ENCODE assay signal across 24 cellular contexts in genomic region chr2:25335204-25335603, GRCh38. TPM values are rescaled to one million over a fixed set of nuclear protein-coding genes. Genes with fewer than 3 reads are reported as not detected.
DNase-seq lines count a peak whose midpoint lies in the region; ATAC-seq and TF ChIP-seq lines count a peak whose summit lies in the region.
"Had no signal": no experiment of that assay in that cellular context is flagged by ENCODE, and none has a peak within 500 bp of the region (broad histone marks: within the 10 kb centered on the region; RNA-seq: fewer than 3 reads in every experiment).

No MANE protein-coding gene starts in this region.

- no peaks in the 10 kb centered on the region for H3K9me3 Mint-ChIP-seq in natural killer cell
- H3K9me3 Mint-ChIP-seq in natural killer cell treated with Interleukin-12 subunit alpha and Interleukin-12 subunit beta and Interleukin-15 and Interleukin-18, amount 100 ng/mL, for 72 hours, result no peaks in the 10 kb centered on the region
- H3K9me3 Mint-ChIP-seq in effector memory CD8-positive, alpha-beta T cell, result no peaks in the 10 kb centered on the region
- H3K9me3 Mint-ChIP-seq in type B pancreatic cell, result no peaks in the 10 kb centered on the region
- no peaks in the 10 kb centered on the region for H3K9me3 Mint-ChIP-seq in stimulated activated naive B cell treated with anti-CD40 and anti-IgM and Interleukin-4, amounts not matched to agents 10 μg/mL and 1 μg/mL and 100 μg/mL, for 72 hours
- H3K9me3 Mint-ChIP-seq: activated CD4-positive, alpha-beta memory T cell treated with anti-CD3 and anti-CD28 coated beads for 36 hours; activated naive CD4-positive, alpha-beta T cell treated with anti-CD3 and anti-CD28 coated beads for 36 hours had no signal

- H3K36me3 Mint-ChIP-seq in natural killer cell (no peaks in the 10 kb centered on the region), T-helper 17 cell (ENCODE audit: low read depth) (peaks cover 3% of the 10 kb centered on the region), type B pancreatic cell (peaks cover 5% of the 10 kb centered on the region)
- H3K36me3 Mint-ChIP-seq in natural killer cell treated with Interleukin-12 subunit alpha and Interleukin-12 subunit beta and Interleukin-15 and Interleukin-18, amount 100 ng/mL, for 72 hours, result no peaks in the 10 kb centered on the region
- peaks cover 4% of the 10 kb centered on the region for H3K36me3 Mint-ChIP-seq in effector memory CD8-positive, alpha-beta T cell (ENCODE audit: insufficient read depth)
- peaks cover 11 to 29% of the 10 kb centered on the region in 2 donors for H3K36me3 Mint-ChIP-seq in stimulated activated naive B cell treated with anti-CD40 and anti-IgM and Interleukin-4, amounts not matched to agents 10 μg/mL and 1 μg/mL and 100 μg/mL, for 72 hours
- H3K36me3 Mint-ChIP-seq: activated CD4-positive, alpha-beta memory T cell treated with anti-CD3 and anti-CD28 coated beads for 36 hours had no signal

- peaks cover 2 to 7% of the 10 kb centered on the region in 2 donors for H3K4me1 ChIP-seq in breast epithelium
- peaks cover 0 to 100% (median 49%) of the 10 kb centered on the region in 3 donors for H3K4me1 ChIP-seq in gastroesophageal sphincter

- H3K4me3 Mint-ChIP-seq in natural killer cell, result no peak overlapping the region
- no peak overlapping the region for H3K4me3 Mint-ChIP-seq in natural killer cell treated with Interleukin-12 subunit alpha and Interleukin-12 subunit beta and Interleukin-15 and Interleukin-18, amount 100 ng/mL, for 72 hours
- H3K4me3 Mint-ChIP-seq in T-helper 17 cell, result peak overlapping the region; percentile 75
- H3K4me3 Mint-ChIP-seq in effector memory CD8-positive, alpha-beta T cell, result no peak overlapping the region
- H3K4me3 Mint-ChIP-seq in type B pancreatic cell, result no peak overlapping the region
- no peak overlapping the region for H3K4me3 Mint-ChIP-seq in stimulated activated naive B cell treated with anti-CD40 and anti-IgM and Interleukin-4, amounts not matched to agents 10 μg/mL and 1 μg/mL and 100 μg/mL, for 72 hours
- H3K4me3 Mint-ChIP-seq: activated CD4-positive, alpha-beta memory T cell treated with anti-CD3 and anti-CD28 coated beads for 36 hours; activated naive CD4-positive, alpha-beta T cell treated with anti-CD3 and anti-CD28 coated beads for 36 hours had no signal

- WGBS in gastroesophageal sphincter (ENCODE audit: low coverage in 1 of 2), 2 donors, result 56 to 57% methylated on average over 2 to 3 of the region's 8 CpGs

- ATAC-seq in natural killer cell (no peak), T-helper 17 cell (no peak), gastroesophageal sphincter (no peak)
- no peak for ATAC-seq in natural killer cell treated with Interleukin-12 subunit alpha and Interleukin-12 subunit beta and Interleukin-15 and Interleukin-18, amount 100 ng/mL, for 72 hours
- no peak for ATAC-seq in effector memory CD8-positive, alpha-beta T cell (replicated peaks)
- no peak for ATAC-seq in stimulated activated naive B cell treated with anti-CD40 and anti-IgM and Interleukin-4, amounts not matched to agents 10 μg/mL and 1 μg/mL and 100 μg/mL, for 72 hours (replicated peaks)
- ATAC-seq: sciatic nerve had no signal

- DNase-seq in natural killer cell (no peak), T-helper 17 cell (no peak), type B pancreatic cell (ENCODE audit: extremely low spot score, unreplicated experiment) (no peak), breast epithelium (ENCODE audit: low spot score in 2 of 2) (no peak)
- DNase-seq in natural killer cell treated with Interleukin-12 subunit alpha and Interleukin-12 subunit beta and Interleukin-15 and Interleukin-18, amount 100 ng/mL, for 72 hours (ENCODE audit: low spot score), result no peak
- no peak for DNase-seq in effector memory CD8-positive, alpha-beta T cell
- no peak for DNase-seq in stimulated activated naive B cell treated with anti-CD40 and anti-IgM and Interleukin-4, amounts not matched to agents 10 μg/mL and 1 μg/mL and 100 μg/mL, for 72 hours
- DNase-seq: activated CD4-positive, alpha-beta memory T cell treated with anti-CD3 and anti-CD28 coated beads for 36 hours; activated naive CD4-positive, alpha-beta T cell treated with anti-CD3 and anti-CD28 coated beads for 36 hours; DMS53; GDM1; glutamatergic neuron; IMR-90; mesenchymal stem cell; NCI-H1105; NCI-H2081 treated with DMSO at 0.1 percent for 48 hours; NCI-H446 treated with DMSO at 0.1 percent for 48 hours; NK-92 treated with Interleukin-12 subunit alpha and Interleukin-12 subunit beta, amount 100 ng/mL, for 24 hours; Peyer's patch; SJCRH30; stimulated activated CD8-positive, alpha-beta memory T cell treated with anti-CD3 and anti-CD28 coated beads, Interleukin-4, amount 100 ng/mL, for 48 hours had no signal

- H3K36me3 ChIP-seq in breast epithelium, result no peaks in the 10 kb centered on the region
- H3K36me3 ChIP-seq in gastroesophageal sphincter, result no peaks in the 10 kb centered on the region
- H3K36me3 ChIP-seq: Peyer's patch, thoracic aorta had no signal

- H3K4me3 ChIP-seq in breast epithelium (no peak overlapping the region), gastroesophageal sphincter (no peak overlapping the region)
- H3K4me3 ChIP-seq: Peyer's patch, SJCRH30, thoracic aorta had no signal

- peaks cover 42 to 72% of the 10 kb centered on the region in 2 donors for H3K4me1 Mint-ChIP-seq in natural killer cell
- H3K4me1 Mint-ChIP-seq in natural killer cell treated with Interleukin-12 subunit alpha and Interleukin-12 subunit beta and Interleukin-15 and Interleukin-18, amount 100 ng/mL, for 72 hours (ENCODE audit: low read depth in 2 of 2), result peaks cover 39 to 48% of the 10 kb centered on the region in 2 donors
- peaks cover 62% of the 10 kb centered on the region for H3K4me1 Mint-ChIP-seq in T-helper 17 cell
- H3K4me1 Mint-ChIP-seq in effector memory CD8-positive, alpha-beta T cell (ENCODE audit: low read depth in 2 of 2), result peaks cover 60 to 73% of the 10 kb centered on the region in 2 donors
- peaks cover 45% of the 10 kb centered on the region for H3K4me1 Mint-ChIP-seq in type B pancreatic cell (ENCODE audit: unreplicated experiment)
- peaks cover 54 to 75% of the 10 kb centered on the region in 2 donors for H3K4me1 Mint-ChIP-seq in stimulated activated naive B cell treated with anti-CD40 and anti-IgM and Interleukin-4, amounts not matched to agents 10 μg/mL and 1 μg/mL and 100 μg/mL, for 72 hours

- TF ChIP-seq EP300 in gastroesophageal sphincter (IDR thresholded peaks at IDR 0.05), result no peak

- H3K27me3 Mint-ChIP-seq in natural killer cell (ENCODE audit: low read depth in 2 of 2) (no peaks in the 10 kb centered on the region), T-helper 17 cell (no peaks in the 10 kb centered on the region), type B pancreatic cell (no peaks in the 10 kb centered on the region)
- H3K27me3 Mint-ChIP-seq in natural killer cell treated with Interleukin-12 subunit alpha and Interleukin-12 subunit beta and Interleukin-15 and Interleukin-18, amount 100 ng/mL, for 72 hours, result no peaks in the 10 kb centered on the region
- H3K27me3 Mint-ChIP-seq in effector memory CD8-positive, alpha-beta T cell, result no peaks in the 10 kb centered on the region
- no peaks in the 10 kb centered on the region for H3K27me3 Mint-ChIP-seq in stimulated activated naive B cell treated with anti-CD40 and anti-IgM and Interleukin-4, amounts not matched to agents 10 μg/mL and 1 μg/mL and 100 μg/mL, for 72 hours
- H3K27me3 Mint-ChIP-seq: activated CD4-positive, alpha-beta memory T cell treated with anti-CD3 and anti-CD28 coated beads for 36 hours had no signal

- intact Hi-C loops in natural killer cell (cut with micrococcal nuclease), result no loop called here
- intact Hi-C loops in breast epithelium (cut with DNase I; ENCODE audit: low total_unique reads), result no loop called here

- H3K9me3 ChIP-seq in T-helper 17 cell (ENCODE audit: control insufficient read depth, low read length, poor library complexity, severe bottlenecking) (no peaks in the 10 kb centered on the region), breast epithelium (no peaks in the 10 kb centered on the region), gastroesophageal sphincter (no peaks in the 10 kb centered on the region)
- H3K9me3 ChIP-seq: Peyer's patch, SJCRH30, thoracic aorta had no signal

- TF ChIP-seq POLR2A in breast epithelium (IDR thresholded peaks at IDR 0.05) (no peak), gastroesophageal sphincter (IDR thresholded peaks at IDR 0.05) (no peak)

- peak overlapping the region; percentile 64 to 74 for H3K27ac Mint-ChIP-seq in natural killer cell
- no peak overlapping the region for H3K27ac Mint-ChIP-seq in natural killer cell treated with Interleukin-12 subunit alpha and Interleukin-12 subunit beta and Interleukin-15 and Interleukin-18, amount 100 ng/mL, for 72 hours
- peak overlapping the region; percentile 85 for H3K27ac Mint-ChIP-seq in T-helper 17 cell
- H3K27ac Mint-ChIP-seq in effector memory CD8-positive, alpha-beta T cell, result peak overlapping the region; percentile 71 to 73
- H3K27ac Mint-ChIP-seq in type B pancreatic cell, result peak overlapping the region; percentile 8
- no peak overlapping the region for H3K27ac Mint-ChIP-seq in stimulated activated naive B cell treated with anti-CD40 and anti-IgM and Interleukin-4, amounts not matched to agents 10 μg/mL and 1 μg/mL and 100 μg/mL, for 72 hours

- H3K27ac ChIP-seq in breast epithelium, result no peak overlapping the region
- peak overlapping the region in 1 of 4 donors; percentile 88 for H3K27ac ChIP-seq in gastroesophageal sphincter
- H3K27ac ChIP-seq: SJCRH30, thoracic aorta had no signal

- no peaks in the 10 kb centered on the region for H3K27me3 ChIP-seq in breast epithelium
- no peaks in the 10 kb centered on the region for H3K27me3 ChIP-seq in gastroesophageal sphincter
- H3K27me3 ChIP-seq: Peyer's patch, SJCRH30 had no signal

- TF ChIP-seq CTCF in natural killer cell (IDR thresholded peaks at IDR 0.05) (no peak), type B pancreatic cell (conservative IDR thresholded peaks at IDR 0.05) (no peak), breast epithelium (IDR thresholded peaks at IDR 0.05) (no peak), gastroesophageal sphincter (IDR thresholded peaks at IDR 0.05) (no peak)

RNA-seq across cellular contexts. Expression of gene DNMT3A, which starts 6.5 kb away (rescaled TPM):
- total RNA-seq in natural killer cell (10 to 100 TPM; 36.3 to 60.7 (median 45.2) TPM), T-helper 17 cell (10 to 100 TPM; 62.8 to 67.6 TPM), type B pancreatic cell (ENCODE audit: low replicate concordance) (97.6 and 139 TPM in 2 replicates), breast epithelium (10 to 100 TPM in 2 of 3 donors, 1 to 10 TPM in 1; 8.2 to 21.7 (median 20.0) TPM), gastroesophageal sphincter (10 to 100 TPM; 14.7 to 40.2 (median 18.3) TPM)
- total RNA-seq in natural killer cell treated with Interleukin-12 subunit alpha and Interleukin-12 subunit beta and Interleukin-15 and Interleukin-18, amount 100 ng/mL, for 72 hours, result 10 to 100 TPM in 1 of 2 donors, 1 to 10 TPM in 1; 8.9 to 32.2 TPM

Comparison
In these comparisons a context has a peak if more than half of its experiments do, and no peak if none do; other contexts are left out.
1. H3K27ac Mint-ChIP-seq: peak in natural killer cell (2 of 2), T-helper 17 cell (single experiment), effector memory CD8-positive, alpha-beta T cell (2 of 2) and type B pancreatic cell (single experiment); none in natural killer cell treated with Interleukin-12 subunit alpha and Interleukin-12 subunit beta and Interleukin-15 and Interleukin-18, amount 100 ng/mL, for 72 hours (0 of 2) and stimulated activated naive B cell treated with anti-CD40 and anti-IgM and Interleukin-4, amounts not matched to agents 10 μg/mL and 1 μg/mL and 100 μg/mL, for 72 hours (single experiment).